Comparison of ENCODE assay signal across 10 cellular contexts in genomic region chr18:32771871-32772499, GRCh38. TPM values are rescaled to one million over a fixed set of nuclear protein-coding genes. Genes with fewer than 3 reads are reported as not detected.
DNase-seq lines count a peak whose midpoint lies in the region; ATAC-seq lines count a peak whose summit lies in the region.
"Had no signal": no experiment of that assay in that cellular context is flagged by ENCODE, and none has a peak within 500 bp of the region (broad histone marks: within the 10 kb centered on the region; RNA-seq: fewer than 3 reads in every experiment).

No MANE protein-coding gene starts in this region.

- peaks cover 10% of the 10 kb centered on the region for H3K4me1 Mint-ChIP-seq in T-helper 17 cell

- no peak overlapping the region for H3K27ac ChIP-seq in stomach smooth muscle (ENCODE audit: low read length)
- H3K27ac ChIP-seq: 22Rv1 had no signal

- peaks cover 29 to 37% of the 10 kb centered on the region in 2 donors for H3K27me3 ChIP-seq in stomach smooth muscle (ENCODE audit: control insufficient read depth in 1 of 2, insufficient read depth in 2 of 2, low read length in 2 of 2)

- peak; percentile 10 for ATAC-seq in T-helper 17 cell

- no peak overlapping the region for H3K27ac Mint-ChIP-seq in T-helper 17 cell

- H3K36me3 ChIP-seq in stomach smooth muscle (ENCODE audit: control insufficient read depth in 2 of 2, insufficient read depth in 2 of 2, low read length in 2 of 2), result no peaks in the 10 kb centered on the region
- H3K36me3 ChIP-seq: adrenal gland had no signal

- H3K27me3 Mint-ChIP-seq in T-helper 17 cell, result peaks cover 50% of the 10 kb centered on the region

- DNase-seq in DMS 273 (lab: John Stamatoyannopoulos, UW; ENCODE audit: unreplicated experiment), result peak; percentile 23
- no peak for DNase-seq in DMS 273 treated with DMSO at 0.1 percent for 48 hours (lab: John Stamatoyannopoulos, UW)
- no peak for DNase-seq in T-helper 17 cell
- DNase-seq in islet precursor cell, result peak; percentile 64
- DNase-seq in cerebellum (ENCODE audit: low spot score), result no peak
- no peak for DNase-seq in activated T-cell treated with anti-CD3 and anti-CD28 coated beads for 4 hours
- no peak for DNase-seq in activated CD4-positive, alpha-beta T cell treated with anti-CD3 and anti-CD28 coated beads for 48 hours

- peak overlapping the region; percentile 31 to 52 for H3K4me3 ChIP-seq in stomach smooth muscle (ENCODE audit: low read length in 2 of 2)

- H3K9me3 ChIP-seq in T-helper 17 cell (ENCODE audit: control insufficient read depth, low read length, poor library complexity, severe bottlenecking) (no peaks in the 10 kb centered on the region), stomach smooth muscle (ENCODE audit: control insufficient read depth in 2 of 2, low read length in 2 of 2) (no peaks in the 10 kb centered on the region)
- H3K9me3 ChIP-seq: adrenal gland had no signal

- H3K4me3 Mint-ChIP-seq in T-helper 17 cell, result peak overlapping the region; percentile 82

- H3K4me1 ChIP-seq in stomach smooth muscle (ENCODE audit: control insufficient read depth, insufficient read depth, low read length), result peaks cover 17% of the 10 kb centered on the region

- H3K36me3 Mint-ChIP-seq in T-helper 17 cell (ENCODE audit: low read depth), result peaks cover 2% of the 10 kb centered on the region

- no peak overlapping the region for H3K9ac ChIP-seq in stomach smooth muscle (ENCODE audit: low read length in 2 of 2)

RNA-seq across cellular contexts. Expression of gene KLHL14, which starts 0.8 kb away (rescaled TPM):
- under 1 TPM in 1 of 2 donors, not detected in 1; 0.77 TPM for total RNA-seq in T-helper 17 cell
- 9.4 TPM for total RNA-seq in cerebellum

Comparison
In these comparisons a context has a peak if more than half of its experiments do, and no peak if none do; other contexts are left out.
1. DNase-seq: peak in DMS 273 (single experiment) and islet precursor cell (single experiment); none in DMS 273 treated with DMSO at 0.1 percent for 48 hours (single experiment), T-helper 17 cell (0 of 3), cerebellum (single experiment), activated T-cell treated with anti-CD3 and anti-CD28 coated beads for 4 hours (single experiment) and activated CD4-positive, alpha-beta T cell treated with anti-CD3 and anti-CD28 coated beads for 48 hours (single experiment).